ENCODE assay signal across 11 cellular contexts in the genomic region with DNA sequence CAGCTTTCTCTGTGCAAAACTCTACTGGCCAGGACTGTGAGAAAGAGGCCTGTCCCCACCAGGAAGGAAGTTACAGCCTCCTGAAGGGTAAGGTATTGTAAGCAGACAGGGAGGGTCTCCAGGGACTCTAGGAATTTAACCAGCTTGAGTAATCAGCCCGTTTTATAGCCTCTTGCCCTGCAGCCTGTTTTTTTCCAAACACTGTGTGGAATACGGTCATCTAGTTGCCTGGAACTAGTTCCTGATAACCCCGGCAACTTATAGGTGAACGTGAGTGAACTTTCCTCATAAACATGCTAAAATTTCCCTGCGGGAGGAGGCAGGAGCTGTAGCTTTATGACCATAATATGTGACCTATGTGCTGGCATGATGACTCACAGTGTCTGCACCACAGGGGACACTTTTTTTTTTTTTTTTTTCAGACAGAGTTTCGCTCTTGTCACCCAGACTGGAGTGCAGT.
DNase-seq lines count a peak whose midpoint lies in the region; ATAC-seq lines count a peak whose summit lies in the region.
"Had no signal": no experiment of that assay in that cellular context is flagged by ENCODE, and none has a peak within 500 bp of the region (broad histone marks: within the 10 kb centered on the region; RNA-seq: fewer than 3 reads in every experiment).

No MANE protein-coding gene starts in this region.

- no peaks in the 10 kb centered on the region for H3K27me3 ChIP-seq in iPS DF 6.9 (ENCODE audit: control insufficient read depth, insufficient read depth, low read length)
- H3K27me3 ChIP-seq: SJCRH30 had no signal

- in situ Hi-C loops in SK-MEL-5 (cut with HindIII; ENCODE audit: low pct_unique_long_range_greater_than_20kb, low sequenced_read_pairs), result no loop called here

- peak overlapping the region; percentile 18 for H3K27ac ChIP-seq in iPS DF 6.9 (ENCODE audit: low read length)
- H3K27ac ChIP-seq: SJCRH30 had no signal

- no peak for ATAC-seq in HG03097 (IDR thresholded peaks at IDR 0.05; ENCODE audit: low FRiP score, unreplicated experiment)
- ATAC-seq: stimulated activated memory B cell treated with anti-CD40 and anti-IgM and Interleukin-4, amounts not matched to agents 10 μg/mL and 1 μg/mL and 100 μg/mL, for 72 hours had no signal

- no peaks in the 10 kb centered on the region for H3K9me3 ChIP-seq in iPS DF 6.9 (ENCODE audit: control insufficient read depth, insufficient read depth, low read length)
- H3K9me3 ChIP-seq: SJCRH30 had no signal

- DNase-seq in AG20443 (ENCODE audit: low spot score), result peak; percentile 15
- peak; percentile 88 for DNase-seq in H4 (ENCODE audit: low spot score)
- peak; percentile 46 for DNase-seq in SK-MEL-5 (ENCODE audit: low read depth, low spot score)
- no peak for DNase-seq in iPS DF 6.9 (ENCODE audit: low read depth, low spot score)
- DNase-seq in Ammon's horn (ENCODE audit: low spot score), result no peak
- no peak for DNase-seq in NCI-H2029 (lab: John Stamatoyannopoulos, UW)
- DNase-seq in DMS153 (lab: John Stamatoyannopoulos, UW), result no peak
- DNase-seq: NCI-H1694 had no signal

- H3K36me3 ChIP-seq in iPS DF 6.9 (ENCODE audit: control insufficient read depth, insufficient read depth, low read length), result no peaks in the 10 kb centered on the region
- H3K36me3 ChIP-seq: SJCRH30 had no signal

- no peak overlapping the region for H3K4me3 ChIP-seq in iPS DF 6.9 (ENCODE audit: low read length)
- H3K4me3 ChIP-seq: SJCRH30 had no signal

- peaks cover 2% of the 10 kb centered on the region; the same call in 1 of the 2 replicates for H3K4me1 ChIP-seq in iPS DF 6.9 (ENCODE audit: control insufficient read depth, insufficient read depth, low read length)
- H3K4me1 ChIP-seq: SJCRH30 had no signal

- WGBS in iPS DF 6.9 (ENCODE audit: insufficient coverage, insufficient read length), result no CpG with 5 or more reads among the region's 6 CpGs

Comparison
In these comparisons a context has a peak if more than half of its experiments do, and no peak if none do; other contexts are left out.
1. DNase-seq: peak in AG20443 (single experiment), H4 (single experiment) and SK-MEL-5 (single experiment); none in iPS DF 6.9 (single experiment), Ammon's horn (single experiment), NCI-H2029 (single experiment) and DMS153 (single experiment).